Comparison of ENCODE assay signal across 8 cellular contexts in genomic region chr9:74498616-74499095, GRCh38. TPM values are rescaled to one million over a fixed set of nuclear protein-coding genes. Genes with fewer than 3 reads are reported as not detected.
A peak's percentile ranks its signal among the peaks of the same experiment; 100 is the strongest.
DNase-seq lines count a peak whose midpoint lies in the region; ATAC-seq and TF ChIP-seq lines count a peak whose summit lies in the region.

No MANE protein-coding gene starts in this region.

- H3K4me1 Mint-ChIP-seq in activated CD4-positive, alpha-beta T cell treated with anti-CD3 and anti-CD28 coated beads for 36 hours, result peaks cover 20% of the 10 kb centered on the region

- intact Hi-C loops in activated CD4-positive, alpha-beta T cell treated with anti-CD3 and anti-CD28 coated beads for 36 hours (cut with DNase I, micrococcal nuclease), result no loop called here
- intact Hi-C loops in left lung (cut with DNase I) (no loop called here), testis (cut with DNase I; ENCODE audit: low total_unique reads) (no loop called here)

- H3K4me1 ChIP-seq in left lung, result peaks cover 3 to 35% of the 10 kb centered on the region in 2 donors
- H3K4me1 ChIP-seq in testis, result peaks cover 13% of the 10 kb centered on the region

- H3K27me3 Mint-ChIP-seq in activated CD4-positive, alpha-beta T cell treated with anti-CD3 and anti-CD28 coated beads for 36 hours, result peaks cover 50% of the 10 kb centered on the region

- H3K27ac ChIP-seq in left lung, result no peak overlapping the region
- no peak overlapping the region for H3K27ac ChIP-seq in testis

- peak overlapping the region; percentile 17 for H3K4me3 Mint-ChIP-seq in activated CD4-positive, alpha-beta T cell treated with anti-CD3 and anti-CD28 coated beads for 36 hours

- TF ChIP-seq POLR2A in testis (IDR thresholded peaks at IDR 0.05), result no peak

- POLR2A ChIA-PET in activated CD4-positive, alpha-beta T cell treated with anti-CD3 and anti-CD28 coated beads for 36 hours (lab: Charles Lee), result no interaction called here

- WGBS in testis, 2 donors, result 0% methylated on average over 25 to 28 of the region's 34 CpGs

- DNase-seq in activated CD4-positive, alpha-beta T cell treated with anti-CD3 and anti-CD28 coated beads for 36 hours, result no peak
- DNase-seq in activated CD4-positive, alpha-beta T cell treated with anti-CD3 and anti-CD28 coated beads for 1 hour, result no peak
- no peak for DNase-seq in astrocyte of the spinal cord (ENCODE audit: low read depth, low spot score)
- DNase-seq in left lung, result no peak
- no peak for DNase-seq in testis
- no peak for DNase-seq in SIG-M5 (lab: John Stamatoyannopoulos, UW)

- H3K4me3 ChIP-seq in astrocyte of the spinal cord (ENCODE audit: low read depth, low read length), result peak overlapping the region; percentile 60
- peak overlapping the region; percentile 42 to 56 for H3K4me3 ChIP-seq in left lung
- peak overlapping the region; percentile 46 to 56 for H3K4me3 ChIP-seq in testis

- H3K9me3 Mint-ChIP-seq in activated CD4-positive, alpha-beta T cell treated with anti-CD3 and anti-CD28 coated beads for 36 hours (ENCODE audit: low read depth), result no peaks in the 10 kb centered on the region

- H3K36me3 ChIP-seq in left lung (no peaks in the 10 kb centered on the region), testis (ENCODE audit: low read depth, missing control alignments) (no peaks in the 10 kb centered on the region)

- in situ Hi-C loops in astrocyte of the spinal cord (cut with HindIII; ENCODE audit: low sequenced_read_pairs), result no loop called here

- no peak overlapping the region for H3K27ac Mint-ChIP-seq in activated CD4-positive, alpha-beta T cell treated with anti-CD3 and anti-CD28 coated beads for 36 hours

- ATAC-seq in activated CD4-positive, alpha-beta T cell treated with anti-CD3 and anti-CD28 coated beads for 36 hours, result no peak
- ATAC-seq in left lung, result no peak
- no peak for ATAC-seq in HG03045 (IDR thresholded peaks at IDR 0.05; ENCODE audit: unreplicated experiment)
- ATAC-seq in GM18861 (IDR thresholded peaks at IDR 0.05; ENCODE audit: unreplicated experiment), result no peak

- TF ChIP-seq CTCF in astrocyte of the spinal cord (IDR thresholded peaks at IDR 0.05; ENCODE audit: low read depth, low read length) (no peak), left lung (IDR thresholded peaks at IDR 0.05) (no peak), testis (IDR thresholded peaks at IDR 0.05) (no peak)

- H3K27me3 ChIP-seq in left lung, result peaks cover 50 to 99% of the 10 kb centered on the region in 2 donors
- no peaks in the 10 kb centered on the region for H3K27me3 ChIP-seq in testis

- H3K9me3 ChIP-seq in left lung, result no peaks in the 10 kb centered on the region
- no peaks in the 10 kb centered on the region for H3K9me3 ChIP-seq in testis

- CTCF ChIA-PET in activated CD4-positive, alpha-beta T cell treated with anti-CD3 and anti-CD28 coated beads for 36 hours (lab: Charles Lee), result no interaction called here

- no peaks in the 10 kb centered on the region for H3K36me3 Mint-ChIP-seq in activated CD4-positive, alpha-beta T cell treated with anti-CD3 and anti-CD28 coated beads for 36 hours (ENCODE audit: low read depth)

RNA-seq across cellular contexts. Expression of gene RORB, which starts 1.5 kb away (rescaled TPM):
- under 1 TPM in 1 of 2 experiments, not detected in 1; 0.05 TPM for total RNA-seq in activated CD4-positive, alpha-beta T cell treated with anti-CD3 and anti-CD28 coated beads for 36 hours
- total RNA-seq in left lung, result 1 to 10 TPM; 2.9 to 5.2 TPM
- total RNA-seq in testis, result 1 to 10 TPM in 1 of 2 donors, under 1 TPM in 1; 0.87 to 1.5 TPM
- 0.90 TPM for polyA plus RNA-seq in testis (ENCODE audit: insufficient read depth, low read depth, low replicate concordance)
